ENCODE assay signal across 8 cellular contexts in the genomic region with DNA sequence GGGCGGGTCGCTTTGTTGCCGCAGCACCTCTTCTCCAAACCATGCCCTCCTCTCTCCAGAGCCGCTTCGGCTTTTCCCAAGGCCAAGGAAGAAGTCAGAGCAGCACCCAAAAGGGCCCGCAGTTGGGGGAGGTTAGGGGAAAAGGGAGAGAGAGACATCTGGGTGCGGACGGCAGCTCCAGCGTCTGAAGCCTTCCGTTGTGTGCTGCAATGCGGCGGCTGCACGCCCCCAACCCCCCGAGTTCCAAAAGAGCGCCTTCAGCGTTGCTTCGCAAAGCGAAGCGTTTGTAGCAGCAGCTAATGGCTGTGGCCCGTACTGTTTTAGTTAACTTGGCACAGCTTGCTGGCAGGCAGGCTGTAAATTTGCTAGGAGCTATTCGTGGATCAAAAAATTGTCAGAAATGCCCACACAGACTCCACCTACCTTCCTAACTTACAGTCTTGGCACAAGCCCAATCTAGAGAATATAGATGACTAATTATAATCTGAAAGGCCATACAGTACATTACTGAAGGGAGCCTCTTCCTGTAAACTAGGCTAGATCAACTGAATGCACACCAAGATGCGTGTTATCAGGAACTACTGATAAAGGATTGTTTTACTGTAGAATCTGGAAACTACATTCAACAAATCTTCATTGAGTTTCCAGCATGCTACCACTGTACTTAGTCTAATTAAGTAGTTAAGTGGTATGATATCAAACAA. TPM values are rescaled to one million over a fixed set of nuclear protein-coding genes. Genes with fewer than 3 reads are reported as not detected.
DNase-seq lines count a peak whose midpoint lies in the region; ATAC-seq, FAIRE-seq and TF ChIP-seq lines count a peak whose summit lies in the region.

No MANE protein-coding gene starts in this region.

- H3K4me3 ChIP-seq in Jurkat, Clone E6-1 (ENCODE audit: low read length), result peak overlapping the region; percentile 84
- H3K4me3 ChIP-seq in SK-N-MC, result peak overlapping the region; percentile 81
- peak overlapping the region; percentile 81 for H3K4me3 ChIP-seq in adipocyte (ENCODE audit: low read length)
- peak overlapping the region; percentile 20 to 98 (median 80) for H3K4me3 ChIP-seq in heart left ventricle
- H3K4me3 ChIP-seq in parathyroid adenoma (ENCODE audit: low read depth, low read length), result peak overlapping the region; percentile 65

- ATAC-seq in heart left ventricle, result peak; percentile 7 to 32 (median 22)

- peak overlapping the region; percentile 81 for H3K4me2 ChIP-seq in parathyroid adenoma (ENCODE audit: low read length)

- WGBS in heart left ventricle, 4 donors, result 0 to 2% (median 1%) methylated on average over 19 to 22 of the region's 22 CpGs

- H3K9ac ChIP-seq in SK-N-MC (ENCODE audit: insufficient read length) (peak overlapping the region; percentile 61), adipocyte (ENCODE audit: low read length) (peak overlapping the region; percentile 91), parathyroid adenoma (peak overlapping the region; percentile 75)

- TF ChIP-seq POLR2A in heart left ventricle (IDR thresholded peaks at IDR 0.05), result no peak

- peaks cover 16% of the 10 kb centered on the region for H3K79me2 ChIP-seq in parathyroid adenoma

- FAIRE-seq in urothelium cell line (lab: Jason Lieb, UNC), result no peak

- H3K4me1 ChIP-seq in adipocyte (ENCODE audit: control insufficient read depth, insufficient read depth, low read length) (peaks cover 32% of the 10 kb centered on the region), heart left ventricle (peaks cover 6 to 43% (median 38%) of the 10 kb centered on the region in 12 donors), parathyroid adenoma (peaks cover 10% of the 10 kb centered on the region)

- H2AFZ ChIP-seq in parathyroid adenoma, result peak overlapping the region; percentile 98

- H3K9me3 ChIP-seq in SK-N-MC (ENCODE audit: low read depth, low read length) (no peaks in the 10 kb centered on the region), adipocyte (ENCODE audit: control insufficient read depth, low read length) (no peaks in the 10 kb centered on the region), heart left ventricle (no peaks in the 10 kb centered on the region), parathyroid adenoma (ENCODE audit: control insufficient read depth, low read length) (no peaks in the 10 kb centered on the region)

- intact Hi-C loops in heart left ventricle (cut with DNase I), result loop anchor here in 9 of 10 donors (2.0 to 10.0 kb wide), 9 partner anchors 45 to 398 kb away; a partner anchor contains a TSS

- TF ChIP-seq CTCF in heart left ventricle (IDR thresholded peaks at IDR 0.05), result no peak
- no peak for TF ChIP-seq CTCF in parathyroid adenoma (IDR thresholded peaks at IDR 0.05)

- H3K27me3 ChIP-seq in adipocyte (replicated peaks; ENCODE audit: control insufficient read depth, insufficient read depth, low read length) (no peaks in the 10 kb centered on the region), heart left ventricle (no peaks in the 10 kb centered on the region), parathyroid adenoma (ENCODE audit: control insufficient read depth, insufficient read depth, low read length) (no peaks in the 10 kb centered on the region)

- H3K36me3 ChIP-seq in SK-N-MC (ENCODE audit: insufficient read depth, low read length) (no peaks in the 10 kb centered on the region), adipocyte (ENCODE audit: control insufficient read depth, insufficient read depth, low read length, severe bottlenecking) (no peaks in the 10 kb centered on the region), heart left ventricle (no peaks in the 10 kb centered on the region), parathyroid adenoma (ENCODE audit: control insufficient read depth, insufficient read depth, low read length) (no peaks in the 10 kb centered on the region)

- DNase-seq in activated gamma-delta T cell treated with Interleukin-2 at 50 U/mL for 16 hours, result peak; percentile 41
- DNase-seq in activated gamma-delta T cell (lab: John Stamatoyannopoulos, UW), result no peak
- no peak for DNase-seq in Jurkat, Clone E6-1 (ENCODE audit: low read depth, low spot score)
- DNase-seq in SK-N-MC (ENCODE audit: low read depth, low spot score), result no peak
- DNase-seq in adipocyte (ENCODE audit: low read depth), result peak; percentile 74
- DNase-seq in heart left ventricle, result peak; percentile 50 to 69 (median 56)
- peak; percentile 39 for DNase-seq in urothelium cell line (ENCODE audit: low spot score)

- H3K27ac ChIP-seq in SK-N-MC, result peak overlapping the region; percentile 82
- peak overlapping the region; percentile 82 to 100 (median 98) for H3K27ac ChIP-seq in heart left ventricle
- H3K27ac ChIP-seq in parathyroid adenoma, result peak overlapping the region; percentile 98

RNA-seq across cellular contexts. Expression of a gene that starts 1.1 kb away (rescaled TPM):
- polyA plus RNA-seq in Jurkat, Clone E6-1 (2012; ENCODE audit: insufficient read depth, insufficient read length), result 26.2 TPM
- 10 to 100 TPM; 21.4 to 39.3 (median 28.6) TPM for total RNA-seq in heart left ventricle
- 10 to 100 TPM; 10.4 to 23.4 TPM for polyA plus RNA-seq in heart left ventricle

Comparison
In these comparisons a context has a peak if more than half of its experiments do, and no peak if none do; other contexts are left out.
1. DNase-seq: peak in activated gamma-delta T cell treated with Interleukin-2 at 50 U/mL for 16 hours (single experiment), adipocyte (single experiment), heart left ventricle (5 of 5) and urothelium cell line (single experiment); none in activated gamma-delta T cell (single experiment), Jurkat, Clone E6-1 (single experiment) and SK-N-MC (single experiment).
2. Peak in every context shown above with its lines, with median percentiles within 50 percentile points of each other: H3K4me3 ChIP-seq, H3K27ac ChIP-seq and H3K9ac ChIP-seq.